Comparison of ENCODE assay signal across 14 cellular contexts in the genomic region with DNA sequence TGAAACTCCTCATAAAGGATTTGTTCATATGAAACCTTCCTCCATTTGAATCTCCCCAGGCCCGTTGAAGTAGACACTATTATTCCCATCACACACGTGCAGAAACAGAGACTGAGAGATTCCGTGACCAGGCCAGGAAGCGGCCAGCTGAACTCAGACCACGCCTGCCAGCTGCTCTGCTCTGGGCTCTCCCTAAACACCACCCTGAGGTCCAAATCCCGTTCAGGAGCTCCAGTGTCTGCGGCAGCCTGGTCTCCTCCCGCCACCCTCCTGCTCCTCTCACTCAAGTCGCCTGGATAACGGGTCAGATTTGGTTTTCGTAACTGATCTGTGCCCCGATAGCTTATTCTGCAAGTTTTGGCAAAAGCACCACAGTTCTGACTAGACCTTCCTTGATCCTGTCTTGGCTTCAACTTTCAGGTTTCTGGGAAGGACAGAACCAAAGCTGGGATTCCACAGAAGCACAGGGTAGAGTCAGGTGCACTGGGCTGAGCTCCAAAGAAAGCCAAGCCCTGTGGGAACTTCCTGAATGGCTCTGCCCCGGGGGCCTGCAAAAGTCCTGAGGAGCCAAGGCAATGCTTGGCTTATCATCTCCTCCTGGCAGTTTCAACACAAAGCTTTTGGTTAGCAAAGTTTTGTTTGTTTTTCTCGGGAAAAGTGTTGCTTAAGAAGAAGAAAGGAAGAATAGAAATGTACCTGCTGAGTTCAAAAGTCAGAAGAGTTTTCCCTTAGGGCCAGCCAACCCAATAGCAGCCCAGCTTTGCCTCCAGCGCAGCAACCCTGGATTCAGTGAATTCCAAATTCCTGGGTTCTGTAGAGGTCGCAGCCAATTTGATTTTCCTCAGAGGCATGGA. TPM values are rescaled to one million over a fixed set of nuclear protein-coding genes. Genes with fewer than 3 reads are reported as not detected.
DNase-seq lines count a peak whose midpoint lies in the region; ATAC-seq and TF ChIP-seq lines count a peak whose summit lies in the region.
"Had no signal": no experiment of that assay in that cellular context is flagged by ENCODE, and none has a peak within 500 bp of the region (broad histone marks: within the 10 kb centered on the region; RNA-seq: fewer than 3 reads in every experiment).

No MANE protein-coding gene starts in this region.

- TF ChIP-seq CTCF in fibroblast of the aortic adventitia (IDR thresholded peaks at IDR 0.05; ENCODE audit: insufficient read depth, low read length) (no peak), SK-N-SH (IDR thresholded peaks at IDR 0.05) (no peak)
- TF ChIP-seq CTCF in CD4-positive, alpha-beta T cell (IDR thresholded peaks at IDR 0.05), result no peak

- WGBS in SK-N-SH (ENCODE audit: low lambda C conversion rate), result 46% methylated on average over 16 of the region's 16 CpGs

- peaks cover 6% of the 10 kb centered on the region; the same call in 1 of the 2 replicates for H3K27me3 ChIP-seq in SK-N-SH (ENCODE audit: insufficient read depth)
- peaks cover 7% of the 10 kb centered on the region for H3K27me3 ChIP-seq in CD4-positive, alpha-beta T cell (ENCODE audit: control insufficient read depth, insufficient read depth, low read length)
- H3K27me3 ChIP-seq: suprapubic skin had no signal

- H3K4me3 Mint-ChIP-seq in CD4-positive, alpha-beta T cell, result no peak overlapping the region
- H3K4me3 Mint-ChIP-seq: activated CD4-positive, alpha-beta T cell treated with anti-CD3 and anti-CD28 coated beads, Interleukin-2, amount 10 ng/mL, durations not matched to agents 24 days and 14 days had no signal

- no peak for TF ChIP-seq EP300 in SK-N-SH (IDR thresholded peaks at IDR 0.05; ENCODE audit: borderline replicate concordance in 1 of 2, low read depth in 1 of 2, low read length in 1 of 2)

- CTCF ChIA-PET in SK-N-SH (lab: Yijun Ruan, JAX), result interaction anchor here (1.0 to 1.5 kb wide), 2 partner anchors 43 to 293 kb away, joined by 3 to 4 read pairs; no protein-coding TSS in a partner anchor
- CTCF ChIA-PET in CD4-positive, alpha-beta T cell (lab: Charles Lee), result no interaction called here

- H2AFZ ChIP-seq in SK-N-SH (ENCODE audit: low read depth), result no peak overlapping the region

- no peak overlapping the region for H3K27ac Mint-ChIP-seq in CD4-positive, alpha-beta T cell
- H3K27ac Mint-ChIP-seq: activated CD4-positive, alpha-beta T cell treated with anti-CD3 and anti-CD28 coated beads, Interleukin-2, amount 10 ng/mL, durations not matched to agents 24 days and 14 days had no signal

- ATAC-seq in CD4-positive, alpha-beta T cell (ENCODE audit: poor library complexity), result no peak

- intact Hi-C loops in CD4-positive, alpha-beta T cell (cut with DNase I, micrococcal nuclease), result no loop called here

- H3K9ac ChIP-seq in SK-N-SH, result no peak overlapping the region

- H3K9me2 ChIP-seq in SK-N-SH, result no peaks in the 10 kb centered on the region

- H3K27ac ChIP-seq in SK-N-SH (ENCODE audit: low read depth in 2 of 2, low read length in 1 of 2), result no peak overlapping the region
- H3K27ac ChIP-seq in CD4-positive, alpha-beta T cell (ENCODE audit: low read depth, low read length), result no peak overlapping the region
- H3K27ac ChIP-seq: suprapubic skin had no signal

- H3K4me3 ChIP-seq in fibroblast of the aortic adventitia (ENCODE audit: low read depth, low read length) (no peak overlapping the region), SK-N-SH (ENCODE audit: low read depth in 2 of 2, low read length in 1 of 2) (no peak overlapping the region)
- H3K4me3 ChIP-seq: suprapubic skin had no signal

- DNase-seq in A172 (ENCODE audit: low spot score), result peak; percentile 35
- DNase-seq in NCI-H226, result peak; percentile 89
- DNase-seq in fibroblast of the aortic adventitia (ENCODE audit: low read depth), result peak; percentile 42
- peak; percentile 76 for DNase-seq in mucosa of gallbladder (ENCODE audit: low spot score)
- DNase-seq in SK-N-SH, result no peak
- DNase-seq in CD4-positive, alpha-beta T cell, result no peak
- DNase-seq in GDM1 (lab: John Stamatoyannopoulos, UW), result no peak
- no peak for DNase-seq in NCI-H1417 (lab: John Stamatoyannopoulos, UW)
- DNase-seq: activated CD4-positive, alpha-beta T cell treated with anti-CD3 and anti-CD28 coated beads, Interleukin-2, amount 10 ng/mL, durations not matched to agents 24 days and 14 days; IMR-90; left cardiac atrium; NCI-H1436 treated with DMSO at 0.1 percent for 48 hours; stimulated activated CD4-positive, alpha-beta T cell treated with anti-CD3 and anti-CD28 coated beads, Interleukin-12 subunit alpha, Interleukin-12 subunit beta, amount 100 ng/mL, for 4 hours had no signal

- no peaks in the 10 kb centered on the region for H3K36me3 ChIP-seq in SK-N-SH (replicated peaks in 1 of 2; ENCODE audit: control insufficient read depth in 1 of 2, insufficient read depth in 2 of 2, low read length in 1 of 2)
- H3K36me3 ChIP-seq: suprapubic skin had no signal

- no peaks in the 10 kb centered on the region for H3K9me3 Mint-ChIP-seq in CD4-positive, alpha-beta T cell
- H3K9me3 Mint-ChIP-seq: activated CD4-positive, alpha-beta T cell treated with anti-CD3 and anti-CD28 coated beads, Interleukin-2, amount 10 ng/mL, durations not matched to agents 24 days and 14 days had no signal

- no peaks in the 10 kb centered on the region for H3K4me1 ChIP-seq in SK-N-SH (ENCODE audit: control insufficient read depth in 1 of 2, insufficient read depth in 2 of 2, low read depth in 1 of 2, low read length in 1 of 2)

- no peaks in the 10 kb centered on the region for H3K4me1 Mint-ChIP-seq in CD4-positive, alpha-beta T cell (ENCODE audit: low read depth)
- H3K4me1 Mint-ChIP-seq: activated CD4-positive, alpha-beta T cell treated with anti-CD3 and anti-CD28 coated beads, Interleukin-2, amount 10 ng/mL, durations not matched to agents 24 days and 14 days had no signal

- no peak for TF ChIP-seq RAD21 in SK-N-SH (IDR thresholded peaks at IDR 0.05; ENCODE audit: low read length)

- no peaks in the 10 kb centered on the region for H3K36me3 Mint-ChIP-seq in CD4-positive, alpha-beta T cell (ENCODE audit: low read depth)

- no peaks in the 10 kb centered on the region for H3K79me2 ChIP-seq in SK-N-SH (ENCODE audit: insufficient read depth)

- H3F3A ChIP-seq in SK-N-SH (replicated peaks; ENCODE audit: insufficient read depth), result no peaks in the 10 kb centered on the region

- H4K20me1 ChIP-seq in SK-N-SH (ENCODE audit: insufficient read depth), result no peaks in the 10 kb centered on the region

- H3K27me3 Mint-ChIP-seq in CD4-positive, alpha-beta T cell, result peaks cover 72% of the 10 kb centered on the region

- POLR2A ChIA-PET in SK-N-SH (lab: Yijun Ruan, JAX), result no interaction called here
- POLR2A ChIA-PET in CD4-positive, alpha-beta T cell (lab: Charles Lee), result no interaction called here

- H3K4me2 ChIP-seq in SK-N-SH, result no peak overlapping the region

- no peaks in the 10 kb centered on the region for H3K9me3 ChIP-seq in SK-N-SH
- no peaks in the 10 kb centered on the region for H3K9me3 ChIP-seq in CD4-positive, alpha-beta T cell (ENCODE audit: control insufficient read depth, low read length)
- H3K9me3 ChIP-seq: suprapubic skin had no signal

TF ChIP-seq in SK-N-SH, 30 proteins besides CTCF, POLR2A, EP300 and RAD21:
- no peak for TF ChIP-seq RCOR1 (IDR thresholded peaks at IDR 0.05; ENCODE audit: low read length)
- no peak for TF ChIP-seq SMC3 (IDR thresholded peaks at IDR 0.05; ENCODE audit: low read depth, low read length)

RNA-seq across cellular contexts. Expression of gene SNRPA1, which starts 53.8 kb away (rescaled TPM):
- total RNA-seq in A172 (2014; rRNA removed; shearing (Covaris generic)), result 51.2 and 62.6 TPM in 2 replicates
- total RNA-seq in fibroblast of the aortic adventitia (ENCODE audit: low replicate concordance) (17.5 and 26.2 TPM in 2 replicates), mucosa of gallbladder (33.2 TPM)
- 59.9 and 62.3 TPM in 2 replicates for polyA plus RNA-seq in SK-N-SH (2012; rRNA removed)
- 68.2 and 86.6 TPM in 2 replicates for polyA plus RNA-seq in SK-N-SH (2012; cell fraction: cytosol; rRNA removed)
- 58.2 and 99.5 TPM in 2 replicates for polyA plus RNA-seq in SK-N-SH (2012; cell fraction: nucleus; rRNA removed)
- total RNA-seq in CD4-positive, alpha-beta T cell, result 100 to 1,000 TPM; 214 to 222 TPM

Comparison
In these comparisons a context has a peak if more than half of its experiments do, and no peak if none do; other contexts are left out.
1. DNase-seq: peak in A172 (single experiment), NCI-H226 (single experiment), fibroblast of the aortic adventitia (single experiment) and mucosa of gallbladder (single experiment); none in SK-N-SH (single experiment), CD4-positive, alpha-beta T cell (0 of 10), GDM1 (single experiment) and NCI-H1417 (0 of 3).